Comparison of ENCODE assay signal across 23 cellular contexts in genomic region chr2:23211987-23212583, GRCh38.
"Had no signal": no experiment of that assay in that cellular context is flagged by ENCODE, and none has a peak within 500 bp of the region (broad histone marks: within the 10 kb centered on the region; RNA-seq: fewer than 3 reads in every experiment).

No MANE protein-coding gene starts in this region.

- H3K27ac Mint-ChIP-seq: activated CD4-positive, alpha-beta T cell treated with anti-CD3 and anti-CD28 coated beads for 36 hours; activated CD8-positive, alpha-beta T cell treated with anti-CD3 and anti-CD28 coated beads, Interleukin-2, amount 10 ng/mL, durations not matched to agents 7 days and 5 days; activated naive CD4-positive, alpha-beta T cell treated with anti-CD3 and anti-CD28 coated beads, Interleukin-2, amount 50 U/mL, for 72 hours; activated T-cell treated with anti-CD3 and anti-CD28 coated beads, Interleukin-2, amount 50 U/mL, for 72 hours; natural killer cell; progenitor cell of endocrine pancreas had no signal

- H3K27ac ChIP-seq: thyroid gland, vagina had no signal

- H3K4me3 ChIP-seq: smooth muscle cell, thyroid gland, vagina had no signal

- H3K9me3 Mint-ChIP-seq: activated naive CD4-positive, alpha-beta T cell treated with anti-CD3 and anti-CD28 coated beads, Interleukin-2, amount 50 U/mL, for 72 hours; activated T-cell treated with anti-CD3 and anti-CD28 coated beads, Interleukin-2, amount 50 U/mL, for 72 hours had no signal

- ATAC-seq: activated CD4-positive, alpha-beta T cell treated with anti-CD3 and anti-CD28 coated beads for 36 hours; activated CD8-positive, alpha-beta T cell treated with anti-CD3 and anti-CD28 coated beads, Interleukin-2, amount 10 ng/mL, durations not matched to agents 7 days and 5 days; activated naive CD4-positive, alpha-beta T cell treated with anti-CD3 and anti-CD28 coated beads, Interleukin-2, amount 50 U/mL, for 72 hours; activated T-cell treated with anti-CD3 and anti-CD28 coated beads, Interleukin-2, amount 50 U/mL, for 72 hours; natural killer cell; right cardiac atrium had no signal

- H3K27me3 ChIP-seq: thyroid gland, vagina had no signal

- FAIRE-seq: endothelial cell of umbilical vein, kidney had no signal

- H3K4me3 Mint-ChIP-seq: activated CD4-positive, alpha-beta T cell treated with anti-CD3 and anti-CD28 coated beads for 36 hours; activated CD8-positive, alpha-beta T cell treated with anti-CD3 and anti-CD28 coated beads, Interleukin-2, amount 10 ng/mL, durations not matched to agents 7 days and 5 days; activated T-cell treated with anti-CD3 and anti-CD28 coated beads, Interleukin-2, amount 50 U/mL, for 72 hours; natural killer cell had no signal

- H3K36me3 Mint-ChIP-seq: activated naive CD4-positive, alpha-beta T cell treated with anti-CD3 and anti-CD28 coated beads, Interleukin-2, amount 50 U/mL, for 72 hours; natural killer cell had no signal

- H3K36me3 ChIP-seq: thyroid gland, vagina had no signal

- H3K4me1 Mint-ChIP-seq: activated CD4-positive, alpha-beta T cell treated with anti-CD3 and anti-CD28 coated beads for 36 hours; natural killer cell had no signal

- H3K9me3 ChIP-seq: thyroid gland, vagina had no signal

- DNase-seq: activated CD4-positive, alpha-beta T cell treated with anti-CD3 and anti-CD28 coated beads for 36 hours; activated CD8-positive, alpha-beta memory T cell treated with anti-CD3 and anti-CD28 coated beads, Interleukin-2, amount 50 U/mL, for 4 hours; activated CD8-positive, alpha-beta T cell treated with anti-CD3 and anti-CD28 coated beads, Interleukin-2, amount 10 ng/mL, durations not matched to agents 7 days and 5 days; activated gamma-delta T cell; activated T-cell treated with anti-CD3 and anti-CD28 coated beads, Interleukin-2, amount 50 U/mL, for 72 hours; amniotic stem cell; central memory CD4-positive, alpha-beta T cell; cortex of kidney; effector CD4-positive, alpha-beta T cell; foreskin fibroblast; hippocampal formation; kidney; mammary epithelial cell; natural killer cell; occipital lobe; right cardiac atrium; T-helper 2 cell; thyroid gland had no signal

- H3K4me1 ChIP-seq: thyroid gland, vagina had no signal
